In genomic region chr5:133818869-133819600, GRCh38 we compare ENCODE assay signal across 18 cellular contexts.
"Had no signal": no experiment of that assay in that cellular context is flagged by ENCODE, and none has a peak within 500 bp of the region (broad histone marks: within the 10 kb centered on the region; RNA-seq: fewer than 3 reads in every experiment).

No MANE protein-coding gene starts in this region.

- H3K27ac Mint-ChIP-seq: activated CD8-positive, alpha-beta T cell treated with anti-CD3 and anti-CD28 coated beads for 36 hours; immature natural killer cell; progenitor cell of endocrine pancreas; stimulated activated naive CD8-positive, alpha-beta T cell treated with anti-CD3 and anti-CD28 coated beads, Interleukin-15, Interleukin-2, amounts not matched to agents 100 ng/mL and 50 ng/mL, for 24 hours; WTC11 had no signal

- DNase-seq: activated CD4-positive, alpha-beta T cell treated with anti-CD3 and anti-CD28 coated beads for 4 hours; activated CD8-positive, alpha-beta T cell treated with anti-CD3 and anti-CD28 coated beads for 36 hours; activated effector memory CD4-positive, alpha-beta T cell treated with Interleukin-2 at 50 U/mL for 16 hours; activated T-cell treated with anti-CD3 and anti-CD28 coated beads, Interleukin-2, amount 50 U/mL, for 4 hours; esophagus squamous epithelium; immature natural killer cell; left colon; mammary epithelial cell; naive thymus-derived CD8-positive, alpha-beta T cell; nucleus accumbens; right lobe of liver; spleen had no signal

- H3K27ac ChIP-seq: right lobe of liver had no signal

- H3K36me3 Mint-ChIP-seq: activated naive CD4-positive, alpha-beta T cell treated with anti-CD3 and anti-CD28 coated beads, Interleukin-2, amount 50 U/mL, for 72 hours; immature natural killer cell; naive thymus-derived CD8-positive, alpha-beta T cell; WTC11 had no signal

- H3K9me3 ChIP-seq: esophagus squamous epithelium, right lobe of liver, spleen, upper lobe of left lung had no signal

- H3K9me3 Mint-ChIP-seq: activated CD8-positive, alpha-beta T cell treated with anti-CD3 and anti-CD28 coated beads for 36 hours; activated naive CD4-positive, alpha-beta T cell treated with anti-CD3 and anti-CD28 coated beads, Interleukin-2, amount 50 U/mL, for 72 hours; activated T-cell treated with anti-CD3 and anti-CD28 coated beads, Interleukin-2, amount 50 U/mL, for 4 hours; immature natural killer cell; naive thymus-derived CD8-positive, alpha-beta T cell; stimulated activated naive CD8-positive, alpha-beta T cell treated with anti-CD3 and anti-CD28 coated beads, Interleukin-15, Interleukin-2, amounts not matched to agents 100 ng/mL and 50 ng/mL, for 24 hours; WTC11 had no signal

- H3K4me3 ChIP-seq: cardiac muscle cell, esophagus squamous epithelium, right lobe of liver, spleen, upper lobe of left lung had no signal

- H3K36me3 ChIP-seq: cardiac muscle cell, esophagus squamous epithelium, right lobe of liver, spleen, upper lobe of left lung had no signal

- ATAC-seq: activated CD8-positive, alpha-beta T cell treated with anti-CD3 and anti-CD28 coated beads for 36 hours; activated naive CD4-positive, alpha-beta T cell treated with anti-CD3 and anti-CD28 coated beads, Interleukin-2, amount 50 U/mL, for 72 hours; activated T-cell treated with anti-CD3 and anti-CD28 coated beads, Interleukin-2, amount 50 U/mL, for 4 hours; left colon; naive thymus-derived CD8-positive, alpha-beta T cell; WTC11 had no signal

- H3K27me3 ChIP-seq: cardiac muscle cell, right lobe of liver, upper lobe of left lung had no signal

- H3K4me3 Mint-ChIP-seq: activated CD8-positive, alpha-beta T cell treated with anti-CD3 and anti-CD28 coated beads for 36 hours; activated T-cell treated with anti-CD3 and anti-CD28 coated beads, Interleukin-2, amount 50 U/mL, for 4 hours; immature natural killer cell; naive thymus-derived CD8-positive, alpha-beta T cell; stimulated activated naive CD8-positive, alpha-beta T cell treated with anti-CD3 and anti-CD28 coated beads, Interleukin-15, Interleukin-2, amounts not matched to agents 100 ng/mL and 50 ng/mL, for 24 hours; WTC11 had no signal
